In the genomic region with DNA sequence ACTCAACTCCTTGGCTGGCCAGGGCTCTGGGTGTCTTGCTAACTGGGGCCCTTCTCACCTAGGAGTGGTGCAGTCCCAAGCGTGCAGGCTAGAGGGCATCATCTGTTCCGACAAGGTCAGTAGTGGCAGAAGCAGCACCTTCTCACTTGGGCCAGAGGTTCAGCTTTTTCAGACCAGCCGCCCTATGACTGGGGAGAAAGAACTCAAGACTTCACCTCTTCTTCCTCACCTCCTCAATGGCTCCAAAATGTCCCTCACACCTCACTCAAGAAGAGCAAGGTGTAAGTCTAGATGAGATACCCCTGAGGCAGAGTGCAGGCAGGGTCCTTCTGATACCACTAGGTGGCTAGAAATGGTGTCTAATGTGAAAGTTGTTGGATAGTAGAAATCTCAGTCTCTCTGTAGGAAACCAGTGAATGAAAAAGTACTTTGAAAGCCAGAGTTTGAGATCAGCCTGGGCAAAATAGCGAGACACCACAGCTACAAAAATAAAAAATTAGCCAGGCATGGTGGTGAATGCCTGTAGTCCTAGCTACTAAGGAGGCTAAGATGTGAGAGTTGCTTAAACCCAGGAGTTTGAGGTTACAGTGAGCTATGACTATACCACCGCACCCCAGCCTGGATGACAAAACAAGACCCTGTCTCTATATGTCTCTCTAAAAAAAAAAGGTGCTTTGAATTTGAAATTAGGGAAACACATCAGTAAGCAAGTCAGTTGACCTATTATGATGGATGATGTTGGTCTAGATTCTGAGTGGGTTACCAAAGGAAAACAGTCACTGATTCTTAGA, we compare ENCODE assay signal across 10 cellular contexts. TPM values are rescaled to one million over a fixed set of nuclear protein-coding genes. Genes with fewer than 3 reads are reported as not detected.
DNase-seq lines count a peak whose midpoint lies in the region; ATAC-seq and TF ChIP-seq lines count a peak whose summit lies in the region.
"Had no signal": no experiment of that assay in that cellular context is flagged by ENCODE, and none has a peak within 500 bp of the region (broad histone marks: within the 10 kb centered on the region; RNA-seq: fewer than 3 reads in every experiment).

No MANE protein-coding gene starts in this region.

- TF ChIP-seq CTCF in DOHH2 (IDR thresholded peaks at IDR 0.05; ENCODE audit: low read depth, low read length, poor library complexity, severe bottlenecking) = peak; percentile 84
- peak; percentile 65 to 86 (median 68); a peak in 5 of 6 replicates for TF ChIP-seq CTCF in HCT116 (IDR thresholded peaks at IDR 0.05 in 2 of 3, conservative IDR thresholded peaks at IDR 0.05 in 1 of 3; ENCODE audit: borderline replicate concordance in 1 of 3, insufficient read depth in 1 of 3, low read depth in 2 of 3, low read length in 2 of 3)
- TF ChIP-seq CTCF in left lung (IDR thresholded peaks at IDR 0.05) = no peak

- H3K9me3 ChIP-seq in DOHH2 (ENCODE audit: control insufficient read depth, insufficient read depth, low read length) (no peaks in the 10 kb centered on the region), HCT116 (ENCODE audit: control insufficient read depth in 1 of 2, insufficient read depth in 1 of 2, low read depth in 1 of 2, low read length in 2 of 2) (peaks cover 0 to 5% of the 10 kb centered on the region in 2 experiments; a peak in 1 of 4 replicates), left lung (no peaks in the 10 kb centered on the region)

- no peaks in the 10 kb centered on the region for H3K9me3 Mint-ChIP-seq in activated CD8-positive, alpha-beta T cell treated with anti-CD3 and anti-CD28 coated beads, Interleukin-2, amount 10 ng/mL, durations not matched to agents 7 days and 5 days (ENCODE audit: insufficient read depth)

- H3K56ac ChIP-seq in mesendoderm (ENCODE audit: low read length) = no peak overlapping the region

- no peak overlapping the region for H3K4me3 ChIP-seq in DOHH2 (ENCODE audit: low read length)
- H3K4me3 ChIP-seq in HCT116 (replicated peaks in 1 of 2; ENCODE audit: low read depth in 1 of 2, low read length in 2 of 2) = no peak overlapping the region
- no peak overlapping the region for H3K4me3 ChIP-seq in mesendoderm (ENCODE audit: low read length)
- H3K4me3 ChIP-seq in left lung = no peak overlapping the region

- H3K27me3 ChIP-seq in DOHH2 (ENCODE audit: control insufficient read depth, low read length) (peaks cover 7% of the 10 kb centered on the region; the same call in 1 of the 2 replicates), HCT116 (ENCODE audit: insufficient read depth, low read length) (no peaks in the 10 kb centered on the region), mesendoderm (ENCODE audit: insufficient read depth, low read length, poor library complexity) (no peaks in the 10 kb centered on the region), left lung (peaks cover 0 to 3% of the 10 kb centered on the region in 2 donors)

- H2AK5ac ChIP-seq in mesendoderm (ENCODE audit: low read length) = no peak overlapping the region

- CTCF ChIA-PET in HCT116 (lab: Charles Lee) = interaction anchor here (1.4 kb wide), 1 partner anchor 9 kb away, joined by 3 read pairs; no protein-coding TSS in a partner anchor
- CTCF ChIA-PET in activated CD8-positive, alpha-beta T cell treated with anti-CD3 and anti-CD28 coated beads, Interleukin-2, amount 10 ng/mL, durations not matched to agents 7 days and 5 days (lab: Charles Lee) = interaction anchor here (0.8 to 4.5 kb wide), 20 partner anchors 8 to 130 kb away, joined by 3 to 18 read pairs (median 6); a partner anchor contains a TSS

- no peaks in the 10 kb centered on the region for H3F3A ChIP-seq in DOHH2 (ENCODE audit: control insufficient read depth, insufficient read depth)

- no peaks in the 10 kb centered on the region for H3K79me1 ChIP-seq in mesendoderm (ENCODE audit: low read length)

- no peak overlapping the region for H3K9ac ChIP-seq in HCT116 (ENCODE audit: low read length)
- no peak overlapping the region for H3K9ac ChIP-seq in mesendoderm (ENCODE audit: low read length)

- H3K36me3 ChIP-seq in DOHH2 (ENCODE audit: control insufficient read depth, low read length) (no peaks in the 10 kb centered on the region), HCT116 (ENCODE audit: control insufficient read depth in 1 of 2, insufficient read depth in 2 of 2, low read length in 2 of 2) (no peaks in the 10 kb centered on the region), mesendoderm (ENCODE audit: control insufficient read depth, insufficient read depth, low read length) (no peaks in the 10 kb centered on the region), left lung (no peaks in the 10 kb centered on the region)

- DNase-seq in HCT116 (ENCODE audit: low read depth, low spot score) (peak; percentile 16), mesendoderm (peak; percentile 41), NCI-H2107 treated with DMSO at 0.1 percent for 48 hours (lab: John Stamatoyannopoulos, UW; ENCODE audit: unreplicated experiment) (no peak), left lung (no peak)
- no peak for DNase-seq in activated CD8-positive, alpha-beta T cell treated with anti-CD3 and anti-CD28 coated beads, Interleukin-2, amount 10 ng/mL, durations not matched to agents 7 days and 5 days
- DNase-seq: KG1 had no signal

- H2BK120ac ChIP-seq in mesendoderm (ENCODE audit: low read depth, low read length) = no peak overlapping the region

- H2BK15ac ChIP-seq in mesendoderm (replicated peaks; ENCODE audit: low read depth) = no peak overlapping the region

- H3K36me3 Mint-ChIP-seq in activated CD8-positive, alpha-beta T cell treated with anti-CD3 and anti-CD28 coated beads, Interleukin-2, amount 10 ng/mL, durations not matched to agents 7 days and 5 days (ENCODE audit: low read depth) = peaks cover 3% of the 10 kb centered on the region

- no peak overlapping the region for H4K5ac ChIP-seq in mesendoderm (ENCODE audit: low read length)

- no peak overlapping the region for H2BK5ac ChIP-seq in mesendoderm (ENCODE audit: low read length)

- POLR2A ChIA-PET in HCT116 (lab: Charles Lee) = no interaction called here
- POLR2A ChIA-PET in activated CD8-positive, alpha-beta T cell treated with anti-CD3 and anti-CD28 coated beads, Interleukin-2, amount 10 ng/mL, durations not matched to agents 7 days and 5 days (lab: Charles Lee) = no interaction called here

- ATAC-seq in HCT116 (peak; percentile 95), HG02938 (IDR thresholded peaks at IDR 0.05; ENCODE audit: unreplicated experiment) (no peak), left lung (no peak)
- peak; percentile 53 for ATAC-seq in activated CD8-positive, alpha-beta T cell treated with anti-CD3 and anti-CD28 coated beads, Interleukin-2, amount 10 ng/mL, durations not matched to agents 7 days and 5 days

- TF ChIP-seq POLR2A in HCT116 (IDR thresholded peaks at IDR 0.05; ENCODE audit: borderline replicate concordance, extremely low read depth, insufficient read depth, insufficient read length) = no peak

- H4K8ac ChIP-seq in mesendoderm (ENCODE audit: low read depth, low read length) = no peak overlapping the region

- H3K27ac ChIP-seq in DOHH2 (ENCODE audit: low read depth, low read length) = no peak overlapping the region
- no peak overlapping the region for H3K27ac ChIP-seq in HCT116 (ENCODE audit: low read depth, low read length)
- H3K27ac ChIP-seq in mesendoderm (ENCODE audit: low read depth, low read length) = no peak overlapping the region
- H3K27ac ChIP-seq in left lung = no peak overlapping the region
- H3K27ac ChIP-seq: epithelial cell of prostate had no signal

- H3K4me2 ChIP-seq in DOHH2 (ENCODE audit: low read length) (no peak overlapping the region), HCT116 (ENCODE audit: low read length) (no peak overlapping the region), mesendoderm (ENCODE audit: low read length) (no peak overlapping the region)

- peak; percentile 34; the same call in 1 of the 2 replicates for TF ChIP-seq RAD21 in HCT116 (IDR thresholded peaks at IDR 0.05; ENCODE audit: low read depth)

- no peak overlapping the region for H3K4ac ChIP-seq in mesendoderm (ENCODE audit: low read depth, low read length)

- H3K23ac ChIP-seq in mesendoderm (ENCODE audit: low read length) = no peak overlapping the region

- no peak overlapping the region for H2AFZ ChIP-seq in HCT116 (ENCODE audit: low read depth, low read length, poor library complexity, severe bottlenecking)

- H3K9me2 ChIP-seq in DOHH2 (replicated peaks; ENCODE audit: control insufficient read depth, low read length) (no peaks in the 10 kb centered on the region), HCT116 (ENCODE audit: insufficient read depth) (no peaks in the 10 kb centered on the region)

- H3K4me1 ChIP-seq in DOHH2 (ENCODE audit: control insufficient read depth, low read length) (no peaks in the 10 kb centered on the region), HCT116 (ENCODE audit: control insufficient read depth in 1 of 2, insufficient read depth in 2 of 2, low read length in 2 of 2) (no peaks in the 10 kb centered on the region), mesendoderm (ENCODE audit: control insufficient read depth, low read depth, low read length) (no peaks in the 10 kb centered on the region), left lung (peaks cover 0 to 3% of the 10 kb centered on the region in 2 donors)

- H3K18ac ChIP-seq in mesendoderm (ENCODE audit: low read length) = no peak overlapping the region

- WGBS in mesendoderm (ENCODE audit: extremely low coverage, insufficient coverage, low lambda C conversion rate) = no CpG with 5 or more reads among the region's 5 CpGs

- no peaks in the 10 kb centered on the region for H3K79me2 ChIP-seq in DOHH2 (ENCODE audit: control insufficient read depth, low read length)
- H3K79me2 ChIP-seq in HCT116 (ENCODE audit: insufficient read depth, low read length) = no peaks in the 10 kb centered on the region
- no peaks in the 10 kb centered on the region for H3K79me2 ChIP-seq in mesendoderm (ENCODE audit: control insufficient read depth, insufficient read depth, low read length)

- H3K27ac Mint-ChIP-seq in activated CD8-positive, alpha-beta T cell treated with anti-CD3 and anti-CD28 coated beads, Interleukin-2, amount 10 ng/mL, durations not matched to agents 7 days and 5 days = no peak overlapping the region

- no TSS peak for BruUV-seq in HCT116 (replicated peaks; lab: Mats Ljungman, UMichigan)

- H3K4me1 Mint-ChIP-seq in activated CD8-positive, alpha-beta T cell treated with anti-CD3 and anti-CD28 coated beads, Interleukin-2, amount 10 ng/mL, durations not matched to agents 7 days and 5 days (ENCODE audit: low read depth) = peaks cover 15% of the 10 kb centered on the region

- peaks cover 25% of the 10 kb centered on the region for H3K27me3 Mint-ChIP-seq in activated CD8-positive, alpha-beta T cell treated with anti-CD3 and anti-CD28 coated beads, Interleukin-2, amount 10 ng/mL, durations not matched to agents 7 days and 5 days (ENCODE audit: low read depth)

- RAD21 ChIA-PET in HCT116 (lab: Charles Lee; ENCODE audit: low non-redundant PET in 1 of 2, low total read pairs in 2 of 2, uncharacterized antibody in 2 of 2, unreplicated experiment in 2 of 2) = interaction anchor here in 1 of 2 experiments (1.1 kb wide), 1 partner anchor 56 kb away, joined by 4 read pairs; no protein-coding TSS in a partner anchor

- H4K20me1 ChIP-seq in DOHH2 (ENCODE audit: control insufficient read depth, insufficient read depth, low read depth, low read length) (no peaks in the 10 kb centered on the region), HCT116 (ENCODE audit: insufficient read depth) (no peaks in the 10 kb centered on the region)

- intact Hi-C loops in HCT116 (cut with micrococcal nuclease) = loop anchor here (2.0 kb wide), 1 partner anchor 56 kb away; no protein-coding TSS in a partner anchor
- intact Hi-C loops in left lung (cut with DNase I) = no loop called here

- no peak overlapping the region for H3K4me3 Mint-ChIP-seq in activated CD8-positive, alpha-beta T cell treated with anti-CD3 and anti-CD28 coated beads, Interleukin-2, amount 10 ng/mL, durations not matched to agents 7 days and 5 days

RNA-seq across cellular contexts. Expression of a gene that starts 8.6 kb away (rescaled TPM):
- not detected for total RNA-seq in HCT116 (2021; ENCODE audit: unreplicated experiment)
- polyA plus RNA-seq in HCT116 (2012) = not detected in 2 replicates
- total RNA-seq in activated CD8-positive, alpha-beta T cell treated with anti-CD3 and anti-CD28 coated beads, Interleukin-2, amount 10 ng/mL, durations not matched to agents 7 days and 5 days = not detected
- not detected for polyA plus RNA-seq in mesendoderm (2013, experiment 1 of 2)
- polyA plus RNA-seq in mesendoderm (2013, experiment 2 of 2) = not detected
- not detected for total RNA-seq in left lung
- total RNA-seq: mononuclear cell had no signal

RNA-seq across cellular contexts. Expression of a gene that starts 40.4 kb away (rescaled TPM):
- total RNA-seq in HCT116 (2021; ENCODE audit: unreplicated experiment) (not detected), left lung (under 1 TPM in 1 of 2 donors, not detected in 1; 0.34 TPM)
- not detected in 2 replicates for polyA plus RNA-seq in HCT116 (2012)
- not detected for total RNA-seq in activated CD8-positive, alpha-beta T cell treated with anti-CD3 and anti-CD28 coated beads, Interleukin-2, amount 10 ng/mL, durations not matched to agents 7 days and 5 days
- 0.06 TPM for polyA plus RNA-seq in mesendoderm (2013, experiment 1 of 2)
- 0.07 TPM for polyA plus RNA-seq in mesendoderm (2013, experiment 2 of 2)

Comparison
In these comparisons a context has a peak if more than half of its experiments do, and no peak if none do; other contexts are left out.
1. CTCF ChIP-seq: peak in DOHH2 (single experiment) and HCT116 (3 of 3); none in left lung (0 of 2).
2. ATAC-seq: peak in HCT116 (single experiment) and activated CD8-positive, alpha-beta T cell treated with anti-CD3 and anti-CD28 coated beads, Interleukin-2, amount 10 ng/mL, durations not matched to agents 7 days and 5 days (single experiment); none in HG02938 (single experiment) and left lung (single experiment).
3. DNase-seq: peak in HCT116 (single experiment) and mesendoderm (single experiment); none in activated CD8-positive, alpha-beta T cell treated with anti-CD3 and anti-CD28 coated beads, Interleukin-2, amount 10 ng/mL, durations not matched to agents 7 days and 5 days (single experiment), NCI-H2107 treated with DMSO at 0.1 percent for 48 hours (single experiment) and left lung (0 of 2).